In genomic region chr5:177336112-177336511, GRCh38 we compare ENCODE assay signal across 9 cellular contexts. TPM values are rescaled to one million over a fixed set of nuclear protein-coding genes. Genes with fewer than 3 reads are reported as not detected.
DNase-seq lines count a peak whose midpoint lies in the region; FAIRE-seq and TF ChIP-seq lines count a peak whose summit lies in the region.
"Had no signal": no experiment of that assay in that cellular context is flagged by ENCODE, and none has a peak within 500 bp of the region (broad histone marks: within the 10 kb centered on the region; RNA-seq: fewer than 3 reads in every experiment).

No MANE protein-coding gene starts in this region.

- H3K4me1 ChIP-seq in PC-9 (replicated peaks; ENCODE audit: insufficient read depth) = peaks cover 18% of the 10 kb centered on the region

- DNase-seq in stimulated activated CD4-positive, alpha-beta T cell treated with anti-CD3 and anti-CD28 coated beads, Interleukin-15, amount 100 ng/mL, for 24 hours = peak; percentile 47
- DNase-seq in stimulated activated CD4-positive, alpha-beta T cell treated with anti-CD3 and anti-CD28 coated beads, Interleukin-2, amount 100 ng/mL, for 48 hours = no peak
- no peak for DNase-seq in PC-9
- peak; percentile 15 for DNase-seq in fibroblast of pulmonary artery (ENCODE audit: low read depth)
- peak; percentile 25 for DNase-seq in urothelium cell line (ENCODE audit: low spot score)
- no peak for DNase-seq in amniotic stem cell (lab: John Stamatoyannopoulos, UW)
- DNase-seq in nucleus accumbens (lab: John Stamatoyannopoulos, UW) = no peak
- DNase-seq in NCI-H187 (lab: John Stamatoyannopoulos, UW) = no peak

- CTCF ChIA-PET in PC-9 (lab: Charles Lee) = no interaction called here

- no TSS peak for BruUV-seq in PC-9 (replicated peaks; lab: Mats Ljungman, UMichigan)

- H3K36me3 ChIP-seq in PC-9 (ENCODE audit: low read depth) = peaks cover 16% of the 10 kb centered on the region

- FAIRE-seq in urothelium cell line (lab: Jason Lieb, UNC) = no peak

- H3K27me3 ChIP-seq in PC-9 (ENCODE audit: insufficient read depth, low read depth) = no peaks in the 10 kb centered on the region

- POLR2A ChIA-PET in PC-9 (lab: Charles Lee; ENCODE audit: unreplicated experiment) = no interaction called here

- H3K4me2 ChIP-seq in PC-9 = no peak overlapping the region

- H4K20me1 ChIP-seq in PC-9 (ENCODE audit: insufficient read depth) = peaks cover 30% of the 10 kb centered on the region; the same call in 1 of the 2 replicates

- H3K4me3 ChIP-seq in PC-9 (no peak overlapping the region), fibroblast of pulmonary artery (replicated peaks; ENCODE audit: low read depth, low read length) (no peak overlapping the region)
- H3K4me3 ChIP-seq: skin epidermis had no signal

- H3K79me2 ChIP-seq in PC-9 (ENCODE audit: low read depth) = peaks cover 14% of the 10 kb centered on the region; the same call in 1 of the 2 replicates

- peaks cover 20% of the 10 kb centered on the region; the same call in 1 of the 2 replicates for H3F3A ChIP-seq in PC-9 (ENCODE audit: insufficient read depth, low read depth)

- H2AFZ ChIP-seq in PC-9 = no peak overlapping the region

- H3K9me2 ChIP-seq in PC-9 (ENCODE audit: insufficient read depth) = no peaks in the 10 kb centered on the region

- H3K9me3 ChIP-seq in PC-9 (ENCODE audit: insufficient read depth, low read depth) = no peaks in the 10 kb centered on the region

- no peak overlapping the region for H3K27ac ChIP-seq in PC-9
- H3K27ac ChIP-seq: skin epidermis had no signal

- 0 out of 2 replicates have a peak, but pooled peaks have one; percentile 34 for TF ChIP-seq CTCF in PC-9 (conservative IDR thresholded peaks at IDR 0.05)
- peak; percentile 23 for TF ChIP-seq CTCF in fibroblast of pulmonary artery (IDR thresholded peaks at IDR 0.05; ENCODE audit: low read length, missing control alignments)

- intact Hi-C loops in PC-9 (cut with micrococcal nuclease; ENCODE audit: unreplicated experiment) = no loop called here

RNA-seq across cellular contexts. Expression of gene LMAN2, which starts 15.4 kb away (rescaled TPM):
- total RNA-seq in PC-9 (2021) = 129 and 153 TPM in 2 replicates

RNA-seq across cellular contexts. Expression of gene RGS14, which starts 21.6 kb away (rescaled TPM):
- 11.9 and 13.6 TPM in 2 replicates for total RNA-seq in PC-9 (2021)

RNA-seq across cellular contexts. Expression of gene MXD3, which starts 24.4 kb away (rescaled TPM):
- 50.0 and 54.8 TPM in 2 replicates for total RNA-seq in PC-9 (2021)

RNA-seq across cellular contexts. Expression of gene PRELID1, which starts 32.5 kb away (rescaled TPM):
- 189 and 209 TPM in 2 replicates for total RNA-seq in PC-9 (2021)

RNA-seq across cellular contexts. Expression of gene RAB24, which starts 32.6 kb away (rescaled TPM):
- 16.9 and 25.2 TPM in 2 replicates for total RNA-seq in PC-9 (2021)

Comparison
In these comparisons a context has a peak if more than half of its experiments do, and no peak if none do; other contexts are left out.
1. DNase-seq: peak in stimulated activated CD4-positive, alpha-beta T cell treated with anti-CD3 and anti-CD28 coated beads, Interleukin-15, amount 100 ng/mL, for 24 hours (single experiment), fibroblast of pulmonary artery (single experiment) and urothelium cell line (single experiment); none in stimulated activated CD4-positive, alpha-beta T cell treated with anti-CD3 and anti-CD28 coated beads, Interleukin-2, amount 100 ng/mL, for 48 hours (0 of 2), PC-9 (0 of 2), amniotic stem cell (single experiment), nucleus accumbens (0 of 56) and NCI-H187 (0 of 2).